In genomic region chr3:48984648-48985047, GRCh38 we compare ENCODE assay signal across 1 cellular context.
TF ChIP-seq lines count a peak whose summit lies in the region.

No MANE protein-coding gene starts in this region.

TF ChIP-seq in SK-N-SH treated with all-trans-retinoic acid at 6 μM for 48 hours, 23 proteins besides CTCF, POLR2A, EP300 and RAD21 (continued from another document):
- TF ChIP-seq, protein P1, sequence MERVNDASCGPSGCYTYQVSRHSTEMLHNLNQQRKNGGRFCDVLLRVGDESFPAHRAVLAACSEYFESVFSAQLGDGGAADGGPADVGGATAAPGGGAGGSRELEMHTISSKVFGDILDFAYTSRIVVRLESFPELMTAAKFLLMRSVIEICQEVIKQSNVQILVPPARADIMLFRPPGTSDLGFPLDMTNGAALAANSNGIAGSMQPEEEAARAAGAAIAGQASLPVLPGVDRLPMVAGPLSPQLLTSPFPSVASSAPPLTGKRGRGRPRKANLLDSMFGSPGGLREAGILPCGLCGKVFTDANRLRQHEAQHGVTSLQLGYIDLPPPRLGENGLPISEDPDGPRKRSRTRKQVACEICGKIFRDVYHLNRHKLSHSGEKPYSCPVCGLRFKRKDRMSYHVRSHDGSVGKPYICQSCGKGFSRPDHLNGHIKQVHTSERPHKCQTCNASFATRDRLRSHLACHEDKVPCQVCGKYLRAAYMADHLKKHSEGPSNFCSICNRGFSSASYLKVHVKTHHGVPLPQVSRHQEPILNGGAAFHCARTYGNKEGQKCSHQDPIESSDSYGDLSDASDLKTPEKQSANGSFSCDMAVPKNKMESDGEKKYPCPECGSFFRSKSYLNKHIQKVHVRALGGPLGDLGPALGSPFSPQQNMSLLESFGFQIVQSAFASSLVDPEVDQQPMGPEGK (CRISPR knock-in tag; IDR thresholded peaks at IDR 0.05; ENCODE audit: borderline replicate concordance) = no peak
- TF ChIP-seq RARB (CRISPR knock-in tag; IDR thresholded peaks at IDR 0.05) = no peak
- no peak for TF ChIP-seq ZNF565 (CRISPR knock-in tag; conservative IDR thresholded peaks at IDR 0.05; ENCODE audit: low read depth)
- TF ChIP-seq, protein P2, sequence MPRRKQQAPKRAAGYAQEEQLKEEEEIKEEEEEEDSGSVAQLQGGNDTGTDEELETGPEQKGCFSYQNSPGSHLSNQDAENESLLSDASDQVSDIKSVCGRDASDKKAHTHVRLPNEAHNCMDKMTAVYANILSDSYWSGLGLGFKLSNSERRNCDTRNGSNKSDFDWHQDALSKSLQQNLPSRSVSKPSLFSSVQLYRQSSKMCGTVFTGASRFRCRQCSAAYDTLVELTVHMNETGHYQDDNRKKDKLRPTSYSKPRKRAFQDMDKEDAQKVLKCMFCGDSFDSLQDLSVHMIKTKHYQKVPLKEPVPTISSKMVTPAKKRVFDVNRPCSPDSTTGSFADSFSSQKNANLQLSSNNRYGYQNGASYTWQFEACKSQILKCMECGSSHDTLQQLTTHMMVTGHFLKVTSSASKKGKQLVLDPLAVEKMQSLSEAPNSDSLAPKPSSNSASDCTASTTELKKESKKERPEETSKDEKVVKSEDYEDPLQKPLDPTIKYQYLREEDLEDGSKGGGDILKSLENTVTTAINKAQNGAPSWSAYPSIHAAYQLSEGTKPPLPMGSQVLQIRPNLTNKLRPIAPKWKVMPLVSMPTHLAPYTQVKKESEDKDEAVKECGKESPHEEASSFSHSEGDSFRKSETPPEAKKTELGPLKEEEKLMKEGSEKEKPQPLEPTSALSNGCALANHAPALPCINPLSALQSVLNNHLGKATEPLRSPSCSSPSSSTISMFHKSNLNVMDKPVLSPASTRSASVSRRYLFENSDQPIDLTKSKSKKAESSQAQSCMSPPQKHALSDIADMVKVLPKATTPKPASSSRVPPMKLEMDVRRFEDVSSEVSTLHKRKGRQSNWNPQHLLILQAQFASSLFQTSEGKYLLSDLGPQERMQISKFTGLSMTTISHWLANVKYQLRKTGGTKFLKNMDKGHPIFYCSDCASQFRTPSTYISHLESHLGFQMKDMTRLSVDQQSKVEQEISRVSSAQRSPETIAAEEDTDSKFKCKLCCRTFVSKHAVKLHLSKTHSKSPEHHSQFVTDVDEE (CRISPR knock-in tag; IDR thresholded peaks at IDR 0.05) = no peak
- no peak for TF ChIP-seq ESRRG (CRISPR knock-in tag; IDR thresholded peaks at IDR 0.05)
- TF ChIP-seq OSR1 (CRISPR knock-in tag; IDR thresholded peaks at IDR 0.05) = no peak
- no peak for TF ChIP-seq CSDC2 (CRISPR knock-in tag; IDR thresholded peaks at IDR 0.05)
- no peak for TF ChIP-seq POU6F1 (CRISPR knock-in tag; IDR thresholded peaks at IDR 0.05; ENCODE audit: borderline replicate concordance, low read depth)
- TF ChIP-seq TOX (CRISPR knock-in tag; IDR thresholded peaks at IDR 0.05; ENCODE audit: borderline replicate concordance) = no peak
- no peak for TF ChIP-seq ZNF70 (CRISPR knock-in tag; IDR thresholded peaks at IDR 0.05)
- TF ChIP-seq ISL1 (CRISPR knock-in tag; IDR thresholded peaks at IDR 0.05) = no peak
- TF ChIP-seq, protein P3, sequence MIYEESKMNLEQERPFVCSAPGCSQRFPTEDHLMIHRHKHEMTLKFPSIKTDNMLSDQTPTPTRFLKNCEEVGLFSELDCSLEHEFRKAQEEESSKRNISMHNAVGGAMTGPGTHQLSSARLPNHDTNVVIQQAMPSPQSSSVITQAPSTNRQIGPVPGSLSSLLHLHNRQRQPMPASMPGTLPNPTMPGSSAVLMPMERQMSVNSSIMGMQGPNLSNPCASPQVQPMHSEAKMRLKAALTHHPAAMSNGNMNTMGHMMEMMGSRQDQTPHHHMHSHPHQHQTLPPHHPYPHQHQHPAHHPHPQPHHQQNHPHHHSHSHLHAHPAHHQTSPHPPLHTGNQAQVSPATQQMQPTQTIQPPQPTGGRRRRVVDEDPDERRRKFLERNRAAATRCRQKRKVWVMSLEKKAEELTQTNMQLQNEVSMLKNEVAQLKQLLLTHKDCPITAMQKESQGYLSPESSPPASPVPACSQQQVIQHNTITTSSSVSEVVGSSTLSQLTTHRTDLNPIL (CRISPR knock-in tag; IDR thresholded peaks at IDR 0.05; ENCODE audit: low read depth) = no peak
- no peak for TF ChIP-seq BACH2 (CRISPR knock-in tag; IDR thresholded peaks at IDR 0.05; ENCODE audit: borderline replicate concordance)
